ENCODE assay signal across 8 cellular contexts in the genomic region with DNA sequence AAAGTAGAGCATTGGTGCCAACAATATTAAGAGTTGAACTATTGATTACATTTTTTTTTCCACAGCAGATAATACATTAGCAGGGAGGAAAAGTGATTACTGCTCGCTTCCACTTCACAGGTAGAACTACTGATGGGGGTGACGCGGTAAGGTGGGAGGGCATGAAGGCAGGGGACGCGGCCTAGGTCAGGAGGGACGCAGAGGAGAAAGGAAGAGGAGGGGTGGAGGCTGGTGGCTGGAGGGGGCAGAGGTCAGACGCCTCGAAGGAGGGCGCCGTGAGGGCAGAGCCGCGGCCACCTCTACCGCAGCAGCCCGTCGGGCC. TPM values are rescaled to one million over a fixed set of nuclear protein-coding genes. Genes with fewer than 3 reads are reported as not detected.
DNase-seq lines count a peak whose midpoint lies in the region; ATAC-seq, FAIRE-seq and TF ChIP-seq lines count a peak whose summit lies in the region.

No MANE protein-coding gene starts in this region.

- no peaks in the 10 kb centered on the region for H4K20me1 ChIP-seq in astrocyte (ENCODE audit: insufficient read depth, low read length)

- peak overlapping the region; percentile 79 for H2AFZ ChIP-seq in astrocyte (ENCODE audit: low read depth, low read length)

- H3K27ac ChIP-seq in heart right ventricle = peak overlapping the region; percentile 95 to 100 (median 98)
- H3K27ac ChIP-seq in astrocyte (ENCODE audit: low read depth, low read length) = no peak overlapping the region

- peak overlapping the region; percentile 84 for H3K4me2 ChIP-seq in astrocyte (ENCODE audit: low read length)

- no peak for FAIRE-seq in astrocyte (lab: Jason Lieb, UNC)

- no peak for ATAC-seq in heart right ventricle
- ATAC-seq in memory B cell (ENCODE audit: low read depth) = peak; percentile 18
- ATAC-seq in GM21447 (IDR thresholded peaks at IDR 0.05; ENCODE audit: unreplicated experiment) = no peak
- ATAC-seq in HG03280 (IDR thresholded peaks at IDR 0.05; ENCODE audit: unreplicated experiment) = no peak

- no peak for TF ChIP-seq CTCF in heart right ventricle (IDR thresholded peaks at IDR 0.05)
- TF ChIP-seq CTCF in astrocyte (IDR thresholded peaks at IDR 0.05; ENCODE audit: insufficient read depth, low read depth, low read length) = no peak

- DNase-seq in heart right ventricle = no peak
- DNase-seq in cardiac septum (ENCODE audit: low spot score) = no peak
- no peak for DNase-seq in astrocyte (ENCODE audit: low read depth)
- DNase-seq in memory B cell (ENCODE audit: low spot score in 2 of 2) = no peak
- DNase-seq in COR-L47 (lab: John Stamatoyannopoulos, UW) = no peak
- DNase-seq in COLO829 (ENCODE audit: low spot score) = no peak

- peaks cover 17% of the 10 kb centered on the region for H3K79me2 ChIP-seq in astrocyte (ENCODE audit: insufficient read depth, low read length)

- H3K27me3 Mint-ChIP-seq in astrocyte (ENCODE audit: low read depth, unreplicated experiment) (no peaks in the 10 kb centered on the region), memory B cell (no peaks in the 10 kb centered on the region)

- H3K27ac Mint-ChIP-seq in astrocyte (ENCODE audit: unreplicated experiment) = no peak overlapping the region
- peak overlapping the region; percentile 93 for H3K27ac Mint-ChIP-seq in memory B cell

- H3K4me1 Mint-ChIP-seq in astrocyte (ENCODE audit: low read depth, unreplicated experiment) (peaks cover 17% of the 10 kb centered on the region), memory B cell (peaks cover 12% of the 10 kb centered on the region)

- H3K36me3 Mint-ChIP-seq in astrocyte (ENCODE audit: low read depth, unreplicated experiment) (no peaks in the 10 kb centered on the region), memory B cell (peaks cover 4% of the 10 kb centered on the region)

- 10 to 17% methylated on average over 11 to 15 of the region's 15 CpGs for WGBS in heart right ventricle, 2 donors

- no peaks in the 10 kb centered on the region for H3K36me3 ChIP-seq in heart right ventricle
- no peaks in the 10 kb centered on the region for H3K36me3 ChIP-seq in astrocyte (ENCODE audit: insufficient read depth, low read length)

- intact Hi-C loops in heart right ventricle (cut with DNase I) (loop anchor here in 4 of 10 donors (2.0 to 10.0 kb wide), 4 partner anchors 37 to 225 kb away; a partner anchor contains a TSS), cardiac septum (cut with DNase I) (loop anchor here (2.0 kb wide), 1 partner anchor 225 kb away; no protein-coding TSS in a partner anchor)

- no peaks in the 10 kb centered on the region for H3K9me3 Mint-ChIP-seq in astrocyte (ENCODE audit: unreplicated experiment)
- H3K9me3 Mint-ChIP-seq in memory B cell = no peaks in the 10 kb centered on the region

- H3K4me1 ChIP-seq in heart right ventricle (peaks cover 0 to 41% (median 30%) of the 10 kb centered on the region in 9 donors), astrocyte (ENCODE audit: insufficient read depth, low read length) (peaks cover 17% of the 10 kb centered on the region)

- no peaks in the 10 kb centered on the region for H3K9me3 ChIP-seq in heart right ventricle
- H3K9me3 ChIP-seq in astrocyte (ENCODE audit: insufficient read depth, low read depth, low read length) = no peaks in the 10 kb centered on the region

- H3K4me3 Mint-ChIP-seq in astrocyte (ENCODE audit: unreplicated experiment) (peak overlapping the region; percentile 89), memory B cell (peak overlapping the region; percentile 91)

- H3K9ac ChIP-seq in astrocyte (ENCODE audit: low read length) = peak overlapping the region; percentile 87

- H3K27me3 ChIP-seq in heart right ventricle = no peaks in the 10 kb centered on the region
- H3K27me3 ChIP-seq in astrocyte (ENCODE audit: insufficient read depth, low read length) = no peaks in the 10 kb centered on the region

- H3K4me3 ChIP-seq in heart right ventricle (peak overlapping the region in 9 of 10 donors; percentile 64 to 86 (median 81)), astrocyte (ENCODE audit: insufficient read depth, low read depth, low read length) (peak overlapping the region; percentile 74)

RNA-seq across cellular contexts. Expression of a gene that starts 0.3 kb away (rescaled TPM):
- 10 to 100 TPM; 12.0 to 28.1 (median 20.1) TPM for total RNA-seq in heart right ventricle
- polyA plus RNA-seq in heart right ventricle = 1 to 10 TPM; 3.1 to 8.2 TPM
- 17.5 TPM for total RNA-seq in cardiac septum
- 11.2 TPM in 2 replicates for total RNA-seq in astrocyte

RNA-seq across cellular contexts. Expression of a gene that starts 37.8 kb away (rescaled TPM):
- total RNA-seq in heart right ventricle = 10 to 100 TPM; 31.1 to 65.4 (median 50.5) TPM
- polyA plus RNA-seq in heart right ventricle = 10 to 100 TPM; 28.4 to 42.8 TPM
- 61.9 TPM for total RNA-seq in cardiac septum
- 138 and 145 TPM in 2 replicates for total RNA-seq in astrocyte
